Comparison of ENCODE assay signal across 22 cellular contexts in the genomic region with DNA sequence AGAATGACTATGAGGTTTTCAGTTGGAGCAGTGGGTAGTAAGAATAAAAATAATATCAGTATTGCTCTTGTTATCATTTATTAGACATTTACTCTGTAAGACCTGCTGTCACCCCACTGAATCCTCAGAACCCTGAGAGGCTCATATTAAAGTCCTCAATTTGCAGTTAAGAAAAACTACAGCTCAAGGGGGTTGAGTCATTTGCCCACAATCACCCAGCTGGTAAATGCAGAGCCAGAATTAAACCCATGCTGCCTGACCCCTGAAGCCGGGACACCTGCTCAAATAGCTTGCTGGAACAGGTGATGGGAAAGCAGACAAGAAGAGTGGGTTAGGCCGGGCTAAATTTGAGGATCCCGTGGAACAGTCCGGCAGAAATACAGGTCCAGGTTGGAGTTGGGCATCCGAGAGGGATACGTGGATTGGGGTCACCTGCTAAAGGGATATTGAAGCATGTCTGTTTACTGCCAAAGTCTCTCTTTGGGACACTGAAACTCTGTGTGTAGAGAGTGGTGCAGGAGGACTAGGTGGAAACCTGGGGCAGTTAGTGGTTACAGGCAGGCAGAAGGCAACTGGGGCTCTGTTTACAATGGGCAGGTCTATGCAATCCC.
DNase-seq lines count a peak whose midpoint lies in the region; ATAC-seq, FAIRE-seq and TF ChIP-seq lines count a peak whose summit lies in the region.
"Had no signal": no experiment of that assay in that cellular context is flagged by ENCODE, and none has a peak within 500 bp of the region (broad histone marks: within the 10 kb centered on the region; RNA-seq: fewer than 3 reads in every experiment).

No MANE protein-coding gene starts in this region.

- peaks cover 17% of the 10 kb centered on the region for H3K4me1 ChIP-seq in HEK293 (ENCODE audit: control insufficient read depth, insufficient read depth, low read length)
- peaks cover 15% of the 10 kb centered on the region for H3K4me1 ChIP-seq in vagina
- peaks cover 0 to 7% (median 0%) of the 10 kb centered on the region in 4 donors for H3K4me1 ChIP-seq in upper lobe of left lung
- H3K4me1 ChIP-seq in HepG2 (ENCODE audit: insufficient read depth, low read length): no peaks in the 10 kb centered on the region

- H4K20me1 ChIP-seq in HepG2 (ENCODE audit: insufficient read depth, low read length): no peaks in the 10 kb centered on the region

- H3K4me2 ChIP-seq in HepG2 (ENCODE audit: low read depth, low read length): no peak overlapping the region

- H3K27me3 ChIP-seq in vagina (no peaks in the 10 kb centered on the region), upper lobe of left lung (no peaks in the 10 kb centered on the region), HepG2 (ENCODE audit: control insufficient read depth in 1 of 2, insufficient read depth in 2 of 2, low read length in 2 of 2) (peaks cover 0 to 10% of the 10 kb centered on the region in 2 experiments; a peak in 3 of 5 replicates)
- H3K27me3 ChIP-seq: cardiac muscle cell had no signal

- H2AFZ ChIP-seq in HepG2 (ENCODE audit: low read length): no peak overlapping the region
- H2AFZ ChIP-seq: GM23248 had no signal

- no TSS peak for BruUV-seq in HepG2 (replicated peaks; lab: Mats Ljungman, UMichigan)

- H3K4me3 ChIP-seq in HEK293 (ENCODE audit: low read depth, low read length) (no peak overlapping the region), vagina (no peak overlapping the region), upper lobe of left lung (no peak overlapping the region), HepG2 (replicated peaks in 1 of 3; ENCODE audit: insufficient read depth in 1 of 3, low read depth in 2 of 3, low read length in 3 of 3) (no peak overlapping the region)
- H3K4me3 ChIP-seq: cardiac muscle cell, GM23248, lower lobe of right lung, thoracic aorta had no signal

- no peak for FAIRE-seq in HepG2 (lab: Jason Lieb, UNC)
- FAIRE-seq: G401.6, kidney had no signal

- TF ChIP-seq POLR2A in vagina (IDR thresholded peaks at IDR 0.05) (no peak), upper lobe of left lung (IDR thresholded peaks at IDR 0.05) (no peak), HepG2 (IDR thresholded peaks at IDR 0.05; ENCODE audit: insufficient read depth in 1 of 2, low read depth in 2 of 2, low read length in 2 of 2) (no peak)

- peak; percentile 13 for DNase-seq in T1000 (lab: John Stamatoyannopoulos, UW)
- peak; percentile 52 for DNase-seq in islet precursor cell
- peak; percentile 60 to 74 for DNase-seq in vagina (ENCODE audit: extremely low spot score in 2 of 2)
- DNase-seq in upper lobe of left lung: no peak
- DNase-seq in activated CD4-positive, alpha-beta T cell treated with anti-CD3 and anti-CD28 coated beads, Interleukin-2, amount 50 U/mL, for 1 hour: no peak
- DNase-seq in HepG2 (ENCODE audit: low spot score): no peak
- DNase-seq: activated CD4-positive, alpha-beta T cell treated with anti-CD3 and anti-CD28 coated beads for 48 hours; activated naive CD4-positive, alpha-beta T cell treated with anti-CD3 and anti-CD28 coated beads, Interleukin-2, amount 50 U/mL, for 16 hours; amygdala; CD4-positive, alpha-beta T cell; dermis blood vessel endothelial cell; GM23248; kidney; lower lobe of right lung; NCI-H146; NCI-H2171; stimulated activated CD4-positive, alpha-beta T cell treated with anti-CD3 and anti-CD28 coated beads, Interleukin-4, amount 100 ng/mL, for 4 hours; stimulated activated naive CD4-positive, alpha-beta T cell treated with Interleukin-2 at 50 U/mL for 16 hours had no signal

- POLR2A ChIA-PET in HEK293 (lab: Yijun Ruan, JAX) (interaction anchor here (1.0 kb wide), 1 partner anchor 70 kb away, joined by 3 read pairs; no protein-coding TSS in a partner anchor), HepG2 (lab: Yijun Ruan, JAX) (no interaction called here)

- CTCF ChIA-PET in HEK293 (lab: Yijun Ruan, JAX) (interaction anchor here (0.6 to 1.1 kb wide), 2 partner anchors 10 to 367 kb away, joined by 3 read pairs; no protein-coding TSS in a partner anchor), HepG2 (lab: Yijun Ruan, JAX; ENCODE audit: low intra/inter-chr PET ratio, low total read pairs) (no interaction called here)

- H3K36me3 ChIP-seq in HEK293 (ENCODE audit: control insufficient read depth in 2 of 2, insufficient read depth in 1 of 2, low read length in 2 of 2): no peaks in the 10 kb centered on the region
- no peaks in the 10 kb centered on the region for H3K36me3 ChIP-seq in vagina
- H3K36me3 ChIP-seq in upper lobe of left lung: no peaks in the 10 kb centered on the region
- no peaks in the 10 kb centered on the region for H3K36me3 ChIP-seq in HepG2 (replicated peaks in 1 of 2; ENCODE audit: control insufficient read depth in 1 of 2, insufficient read depth in 2 of 2, low read length in 2 of 2)
- H3K36me3 ChIP-seq: cardiac muscle cell, lower lobe of right lung, thoracic aorta had no signal

- ATAC-seq in upper lobe of left lung (ENCODE audit: low FRiP score in 2 of 2) (no peak), HepG2 (no peak)
- ATAC-seq: lower lobe of right lung had no signal

- in situ Hi-C loops in HepG2 (cut with HindIII; ENCODE audit: extremely low pct_ligation_motif_present, low pct_unique_long_range_greater_than_20kb): no loop called here

- TF ChIP-seq EP300 in upper lobe of left lung (IDR thresholded peaks at IDR 0.05) (no peak), HepG2 (IDR thresholded peaks at IDR 0.05; ENCODE audit: low read depth in 2 of 2, low read length in 2 of 2) (no peak), HepG2 (CRISPR knock-in tag; IDR thresholded peaks at IDR 0.05; ENCODE audit: borderline replicate concordance) (no peak)

- intact Hi-C loops in vagina (cut with DNase I) (no loop called here), HepG2 (cut with micrococcal nuclease; ENCODE audit: unreplicated experiment) (no loop called here)

- no peaks in the 10 kb centered on the region for H3K79me2 ChIP-seq in HepG2 (ENCODE audit: insufficient read depth, low read length)

- H3K9me3 ChIP-seq in HEK293 (ENCODE audit: control insufficient read depth, insufficient read depth, low read depth, low read length) (no peaks in the 10 kb centered on the region), vagina (no peaks in the 10 kb centered on the region), upper lobe of left lung (no peaks in the 10 kb centered on the region), HepG2 (ENCODE audit: low read length) (no peaks in the 10 kb centered on the region)
- H3K9me3 ChIP-seq: lower lobe of right lung, thoracic aorta had no signal

- no peak for TF ChIP-seq CTCF in HEK293 (tag by site-specific recombination; IDR thresholded peaks at IDR 0.05)
- TF ChIP-seq CTCF in vagina (IDR thresholded peaks at IDR 0.05): no peak
- TF ChIP-seq CTCF in upper lobe of left lung (IDR thresholded peaks at IDR 0.05): no peak
- TF ChIP-seq CTCF in HepG2 (CRISPR knock-in tag; IDR thresholded peaks at IDR 0.05): no peak

- H3K9ac ChIP-seq in HepG2 (ENCODE audit: insufficient read depth, low read depth, low read length): no peak overlapping the region
- H3K9ac ChIP-seq: GM23248 had no signal

- H3K27ac ChIP-seq in HEK293 (ENCODE audit: extremely low read depth, low read depth, low read length) (peak overlapping the region; percentile 69), vagina (no peak overlapping the region), upper lobe of left lung (no peak overlapping the region), HepG2 (ENCODE audit: extremely low read length, insufficient read depth, low read length) (no peak overlapping the region)
- H3K27ac ChIP-seq: cardiac muscle cell, GM23248, lower lobe of right lung, thoracic aorta had no signal

- 81 to 95% methylated on average over 6 of the region's 6 CpGs for WGBS in upper lobe of left lung, 2 donors
- WGBS in HepG2 (ENCODE audit: low lambda C conversion rate): 39% methylated on average over 6 of the region's 6 CpGs

- TF ChIP-seq RAD21 in HepG2 (CRISPR knock-in tag; IDR thresholded peaks at IDR 0.05): no peak

TF ChIP-seq in HEK293, 187 proteins besides CTCF, POLR2A, EP300 and RAD21 (continues in another document):
- TF ChIP-seq ZNF521 (tag by site-specific recombination; IDR thresholded peaks at IDR 0.05) (no peak), ZNF211 (tag by site-specific recombination; IDR thresholded peaks at IDR 0.05; ENCODE audit: low read depth) (no peak), KLF7 (tag by site-specific recombination; IDR thresholded peaks at IDR 0.05; ENCODE audit: borderline replicate concordance) (no peak)
- TF ChIP-seq, protein P1, sequence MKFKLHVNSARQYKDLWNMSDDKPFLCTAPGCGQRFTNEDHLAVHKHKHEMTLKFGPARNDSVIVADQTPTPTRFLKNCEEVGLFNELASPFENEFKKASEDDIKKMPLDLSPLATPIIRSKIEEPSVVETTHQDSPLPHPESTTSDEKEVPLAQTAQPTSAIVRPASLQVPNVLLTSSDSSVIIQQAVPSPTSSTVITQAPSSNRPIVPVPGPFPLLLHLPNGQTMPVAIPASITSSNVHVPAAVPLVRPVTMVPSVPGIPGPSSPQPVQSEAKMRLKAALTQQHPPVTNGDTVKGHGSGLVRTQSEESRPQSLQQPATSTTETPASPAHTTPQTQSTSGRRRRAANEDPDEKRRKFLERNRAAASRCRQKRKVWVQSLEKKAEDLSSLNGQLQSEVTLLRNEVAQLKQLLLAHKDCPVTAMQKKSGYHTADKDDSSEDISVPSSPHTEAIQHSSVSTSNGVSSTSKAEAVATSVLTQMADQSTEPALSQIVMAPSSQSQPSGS (tag by site-specific recombination; IDR thresholded peaks at IDR 0.05; ENCODE audit: low read depth): no peak

TF ChIP-seq in HepG2, 621 proteins besides CTCF, POLR2A, EP300 and RAD21 (continues in another document):
- TF ChIP-seq, protein P2, sequence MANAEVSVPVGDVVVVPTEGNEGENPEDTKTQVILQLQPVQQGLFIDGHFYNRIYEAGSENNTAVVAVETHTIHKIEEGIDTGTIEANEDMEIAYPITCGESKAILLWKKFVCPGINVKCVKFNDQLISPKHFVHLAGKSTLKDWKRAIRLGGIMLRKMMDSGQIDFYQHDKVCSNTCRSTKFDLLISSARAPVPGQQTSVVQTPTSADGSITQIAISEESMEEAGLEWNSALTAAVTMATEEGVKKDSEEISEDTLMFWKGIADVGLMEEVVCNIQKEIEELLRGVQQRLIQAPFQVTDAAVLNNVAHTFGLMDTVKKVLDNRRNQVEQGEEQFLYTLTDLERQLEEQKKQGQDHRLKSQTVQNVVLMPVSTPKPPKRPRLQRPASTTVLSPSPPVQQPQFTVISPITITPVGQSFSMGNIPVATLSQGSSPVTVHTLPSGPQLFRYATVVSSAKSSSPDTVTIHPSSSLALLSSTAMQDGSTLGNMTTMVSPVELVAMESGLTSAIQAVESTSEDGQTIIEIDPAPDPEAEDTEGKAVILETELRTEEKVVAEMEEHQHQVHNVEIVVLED (CRISPR knock-in tag; IDR thresholded peaks at IDR 0.05; ENCODE audit: borderline replicate concordance): no peak

Comparison
In these comparisons a context has a peak if more than half of its experiments do, and no peak if none do; other contexts are left out.
1. DNase-seq: peak in T1000 (single experiment), islet precursor cell (single experiment) and vagina (2 of 2); none in upper lobe of left lung (0 of 2), activated CD4-positive, alpha-beta T cell treated with anti-CD3 and anti-CD28 coated beads, Interleukin-2, amount 50 U/mL, for 1 hour (single experiment) and HepG2 (single experiment).